In the genomic region with DNA sequence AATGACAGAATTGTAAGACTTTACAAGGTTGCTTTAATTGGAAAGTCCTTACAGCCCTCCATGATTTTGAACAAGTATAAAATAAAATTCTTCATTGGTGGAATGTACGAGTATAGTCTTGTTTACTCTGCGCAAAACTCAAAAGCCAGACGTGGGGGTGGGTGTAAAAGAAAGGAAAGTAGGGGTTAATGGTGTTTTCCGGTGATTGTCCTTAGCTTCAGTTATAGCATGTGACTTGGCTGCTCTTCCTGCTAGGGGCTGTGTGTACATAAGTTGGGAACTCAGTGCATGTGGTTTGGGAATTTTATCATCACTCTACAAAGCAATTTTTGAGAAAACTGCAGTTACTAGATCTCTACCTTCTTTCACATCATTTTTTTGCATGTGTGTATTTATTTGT, we compare ENCODE assay signal across 26 cellular contexts.
"Had no signal": no experiment of that assay in that cellular context is flagged by ENCODE, and none has a peak within 500 bp of the region (broad histone marks: within the 10 kb centered on the region; RNA-seq: fewer than 3 reads in every experiment).

No MANE protein-coding gene starts in this region.

- H3K27ac ChIP-seq: brain microvascular endothelial cell, KMS-11, SJCRH30 had no signal

- H3K27me3 ChIP-seq: brain microvascular endothelial cell, SJCRH30 had no signal

- H3K36me3 ChIP-seq: brain microvascular endothelial cell, SJCRH30 had no signal

- DNase-seq: activated B cell treated with CpG ODN at 0.5 μM for 24 hours; activated CD4-positive, alpha-beta memory T cell treated with anti-CD3 and anti-CD28 coated beads for 36 hours; activated CD4-positive, alpha-beta T cell treated with anti-CD3 and anti-CD28 coated beads, Interleukin-2, amount 10 ng/mL, durations not matched to agents 7 days and 5 days; activated CD8-positive, alpha-beta memory T cell treated with anti-CD3 and anti-CD28 coated beads for 24 hours; activated gamma-delta T cell treated with Interleukin-2 at 50 U/mL for 16 hours; activated naive CD4-positive, alpha-beta T cell treated with anti-CD3 and anti-CD28 coated beads, Interleukin-2, amount 10 ng/mL, durations not matched to agents 7 days and 5 days; activated naive CD8-positive, alpha-beta T cell treated with anti-CD3 and anti-CD28 coated beads for 36 hours; activated T-cell treated with anti-CD3 and anti-CD28 coated beads, Interleukin-2, amount 50 U/mL, for 48 hours; brain microvascular endothelial cell; NCI-H1092; NCI-H1417; NCI-H1930; NCI-H2107; NCI-H2171 treated with DMSO at 0.1 percent for 48 hours; NCI-H226; NCI-H526; NCI-H82; NK-92 treated with Interleukin-12 subunit alpha and Interleukin-12 subunit beta, amount 100 ng/mL, for 24 hours; Right ventricle myocardium superior; RPMI8226; SJCRH30; SK-N-SH; SW 1271 had no signal

- H3K4me3 ChIP-seq: SJCRH30 had no signal

- ATAC-seq: activated T-helper 17 cell treated with anti-CD3 and anti-CD28 coated beads, Interleukin-2, amount 50 U/mL, for 72 hours; Panc1 had no signal

- H3K9me3 ChIP-seq: SJCRH30, SK-N-SH had no signal
